10 cellular contexts compared by ENCODE assay signal in the genomic region with DNA sequence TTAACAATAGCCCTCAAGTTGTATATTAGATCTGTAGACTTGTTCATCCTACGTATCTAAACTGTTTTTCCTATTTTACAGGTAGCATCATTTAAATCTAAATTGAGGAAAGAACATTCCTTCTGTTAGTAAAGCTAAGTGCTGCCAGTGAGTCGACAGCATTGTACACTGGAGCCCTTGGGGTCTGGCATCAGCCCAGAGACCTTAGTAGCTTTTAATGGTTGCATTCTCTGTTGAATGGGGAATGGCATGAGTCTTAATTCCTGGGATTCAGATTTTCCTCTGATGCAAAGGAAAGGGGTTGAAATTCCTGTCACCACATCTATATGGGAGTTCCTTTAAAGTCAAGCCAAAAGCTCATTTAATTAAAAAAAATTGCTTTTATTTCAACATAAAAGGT.
DNase-seq lines count a peak whose midpoint lies in the region; FAIRE-seq and TF ChIP-seq lines count a peak whose summit lies in the region.
"Had no signal": no experiment of that assay in that cellular context is flagged by ENCODE, and none has a peak within 500 bp of the region (broad histone marks: within the 10 kb centered on the region; RNA-seq: fewer than 3 reads in every experiment).

No MANE protein-coding gene starts in this region.

- DNase-seq in M059J (ENCODE audit: low read depth) (peak; percentile 22), RPMI7951 (ENCODE audit: low read depth) (peak; percentile 21), astrocyte of the hippocampus (ENCODE audit: low read depth, low spot score) (peak; percentile 93), renal cortical epithelial cell (ENCODE audit: low read depth) (peak; percentile 53), HPDE6-E6E7 (ENCODE audit: extremely low spot score) (no peak), T-helper 1 cell (no peak), GM12892 (ENCODE audit: insufficient read length) (no peak)
- DNase-seq in NK-92 treated with Interleukin-12 subunit alpha and Interleukin-12 subunit beta, amount 100 ng/mL, for 24 hours (lab: John Stamatoyannopoulos, UW), result no peak
- DNase-seq: GDM1 had no signal

- FAIRE-seq in GM12892 (lab: Jason Lieb, UNC), result no peak
- FAIRE-seq: A549 had no signal

- TF ChIP-seq POLR2A in GM12892 (IDR thresholded peaks at IDR 0.05; ENCODE audit: low read depth, low read length), result no peak

Comparison
In these comparisons a context has a peak if more than half of its experiments do, and no peak if none do; other contexts are left out.
1. DNase-seq: peak in M059J (single experiment), RPMI7951 (single experiment), astrocyte of the hippocampus (single experiment) and renal cortical epithelial cell (single experiment); none in HPDE6-E6E7 (single experiment), T-helper 1 cell (0 of 5), NK-92 treated with Interleukin-12 subunit alpha and Interleukin-12 subunit beta, amount 100 ng/mL, for 24 hours (single experiment) and GM12892 (single experiment).